In genomic region chr1:9152535-9152934, GRCh38 we compare ENCODE assay signal across 22 cellular contexts.
"Had no signal": no experiment of that assay in that cellular context is flagged by ENCODE, and none has a peak within 500 bp of the region (broad histone marks: within the 10 kb centered on the region; RNA-seq: fewer than 3 reads in every experiment).

No MANE protein-coding gene starts in this region.

- H3K4me3 Mint-ChIP-seq: memory B cell; stimulated activated effector memory CD8-positive, alpha-beta T cell treated with anti-CD3 and anti-CD28 coated beads, Interleukin-12 subunit alpha, Interleukin-12 subunit beta, amount 100 ng/mL, for 72 hours; T-helper 1 cell treated with Interleukin-12 subunit alpha and Interleukin-12 subunit beta and Interleukin-4 antibody, amounts not matched to agents 30 μg/mL and 1 μg/mL, for 36 hours had no signal

- ATAC-seq: mucosa of descending colon; psoas muscle; stimulated activated effector memory CD8-positive, alpha-beta T cell treated with anti-CD3 and anti-CD28 coated beads, Interleukin-12 subunit alpha, Interleukin-12 subunit beta, amount 100 ng/mL, for 72 hours; upper lobe of right lung had no signal

- DNase-seq: activated CD4-positive, CD25-positive, alpha-beta regulatory T cell treated with anti-CD3 and anti-CD28 coated beads, Interleukin-2, amount 50 U/mL, for 72 hours; activated CD8-positive, alpha-beta memory T cell treated with anti-CD3 and anti-CD28 coated beads for 24 hours; activated CD8-positive, alpha-beta memory T cell treated with anti-CD3 and anti-CD28 coated beads, Interleukin-2, amount 50 U/mL, for 48 hours; activated effector memory CD4-positive, alpha-beta T cell treated with Interleukin-2 at 50 U/mL for 16 hours; activated naive CD4-positive, alpha-beta T cell treated with anti-CD3 and anti-CD28 coated beads, Interleukin-2, amount 50 U/mL, for 16 hours; activated T-cell treated with anti-CD3 and anti-CD28 coated beads, Interleukin-2, amount 50 U/mL, for 48 hours; dermis blood vessel endothelial cell; effector memory CD4-positive, alpha-beta T cell; hypothalamus; islet precursor cell; mucosa of descending colon; naive B cell; ovary; psoas muscle; right lobe of liver; stimulated activated CD4-positive, alpha-beta T cell treated with anti-CD3 and anti-CD28 coated beads, Interleukin-4, amount 100 ng/mL, for 24 hours; stomach; upper lobe of right lung had no signal

- H3K36me3 ChIP-seq: ovary, right lobe of liver, upper lobe of right lung had no signal

- H3K27me3 ChIP-seq: esophagus muscularis mucosa, ovary, right lobe of liver, stomach, upper lobe of right lung had no signal

- H3K9me3 ChIP-seq: esophagus muscularis mucosa, mucosa of descending colon, ovary, psoas muscle, right lobe of liver, stomach, upper lobe of right lung had no signal

- H3K9me3 Mint-ChIP-seq: memory B cell; naive B cell; stimulated activated effector memory CD8-positive, alpha-beta T cell treated with anti-CD3 and anti-CD28 coated beads, Interleukin-12 subunit alpha, Interleukin-12 subunit beta, amount 100 ng/mL, for 72 hours; T-helper 1 cell treated with Interleukin-12 subunit alpha and Interleukin-12 subunit beta and Interleukin-4 antibody, amounts not matched to agents 30 μg/mL and 1 μg/mL, for 36 hours had no signal

- H3K27ac ChIP-seq: right lobe of liver had no signal

- H3K36me3 Mint-ChIP-seq: memory B cell; naive B cell; stimulated activated effector memory CD8-positive, alpha-beta T cell treated with anti-CD3 and anti-CD28 coated beads, Interleukin-12 subunit alpha, Interleukin-12 subunit beta, amount 100 ng/mL, for 72 hours had no signal

- H3K27ac Mint-ChIP-seq: memory B cell; stimulated activated effector memory CD8-positive, alpha-beta T cell treated with anti-CD3 and anti-CD28 coated beads, Interleukin-12 subunit alpha, Interleukin-12 subunit beta, amount 100 ng/mL, for 72 hours; T-helper 1 cell treated with Interleukin-12 subunit alpha and Interleukin-12 subunit beta and Interleukin-4 antibody, amounts not matched to agents 30 μg/mL and 1 μg/mL, for 36 hours had no signal

- H3K4me3 ChIP-seq: esophagus muscularis mucosa, mucosa of descending colon, ovary, psoas muscle, right lobe of liver, stomach, upper lobe of right lung had no signal

- H3K27me3 Mint-ChIP-seq: naive B cell had no signal

- H3K4me1 Mint-ChIP-seq: memory B cell; naive B cell; stimulated activated effector memory CD8-positive, alpha-beta T cell treated with anti-CD3 and anti-CD28 coated beads, Interleukin-12 subunit alpha, Interleukin-12 subunit beta, amount 100 ng/mL, for 72 hours had no signal
